In genomic region chr14:101174522-101174838, GRCh38 we compare ENCODE assay signal across 16 cellular contexts.
A peak's percentile ranks its signal among the peaks of the same experiment; 100 is the strongest.
DNase-seq lines count a peak whose midpoint lies in the region; ATAC-seq and TF ChIP-seq lines count a peak whose summit lies in the region.
"Had no signal": no experiment of that assay in that cellular context is flagged by ENCODE, and none has a peak within 500 bp of the region (broad histone marks: within the 10 kb centered on the region; RNA-seq: fewer than 3 reads in every experiment).

No MANE protein-coding gene starts in this region.

- H3K27me3 ChIP-seq in lung (ENCODE audit: control insufficient read depth, insufficient read depth) = no peaks in the 10 kb centered on the region

- TF ChIP-seq CTCF in lung (IDR thresholded peaks at IDR 0.05; ENCODE audit: control extremely low read depth, extremely low read depth) = no peak

- no peak overlapping the region for H3K4me3 ChIP-seq in lung
- H3K4me3 ChIP-seq: psoas muscle had no signal

- 75 to 90% methylated on average over 9 to 12 of the region's 12 CpGs for WGBS in lung, 2 donors

- H3K36me3 ChIP-seq in lung (ENCODE audit: control insufficient read depth in 2 of 2, insufficient read depth in 2 of 2, low read length in 2 of 2) = no peaks in the 10 kb centered on the region

- no peaks in the 10 kb centered on the region for H3K4me1 ChIP-seq in lung (ENCODE audit: control insufficient read depth in 2 of 2, insufficient read depth in 2 of 2, low read length in 2 of 2)
- H3K4me1 ChIP-seq: Caco-2, psoas muscle had no signal

- in situ Hi-C loops in G401 (cut with HindIII; ENCODE audit: low sequenced_read_pairs) = no loop called here

- ATAC-seq in lung (ENCODE audit: insufficient read depth, low FRiP score) = peak; percentile 16
- ATAC-seq in HG03139 (IDR thresholded peaks at IDR 0.05; ENCODE audit: unreplicated experiment) = no peak
- ATAC-seq in GM18502 (IDR thresholded peaks at IDR 0.05; ENCODE audit: poor library complexity, unreplicated experiment) = no peak
- ATAC-seq: psoas muscle, Right ventricle myocardium inferior, WTC11 had no signal

- H3K27ac ChIP-seq in lung (ENCODE audit: low read depth in 1 of 2, low read length in 1 of 2) = no peak overlapping the region
- H3K27ac ChIP-seq: psoas muscle had no signal

- peak; percentile 39 for DNase-seq in G401 (ENCODE audit: low spot score)
- peak; percentile 85 for DNase-seq in NCI-H1105 (lab: John Stamatoyannopoulos, UW)
- peak; percentile 81 for DNase-seq in NCI-H69 (lab: John Stamatoyannopoulos, UW)
- DNase-seq in lung (ENCODE audit: low spot score) = no peak
- DNase-seq in NCI-H446 treated with DMSO at 0.1 percent for 48 hours (lab: John Stamatoyannopoulos, UW) = no peak
- DNase-seq in NOMO-1 treated with dmso at 0.1 percent for 144 hours (lab: John Stamatoyannopoulos, UW; ENCODE audit: unreplicated experiment) = no peak
- DNase-seq: activated CD8-positive, alpha-beta memory T cell treated with anti-CD3 and anti-CD28 coated beads for 24 hours; activated naive CD8-positive, alpha-beta T cell treated with anti-CD3 and anti-CD28 coated beads for 36 hours; Caco-2; NCI-H1930; psoas muscle; T-helper 2 cell had no signal

- peaks cover 2 to 3% of the 10 kb centered on the region in 2 donors for H3K9me3 ChIP-seq in lung (ENCODE audit: control insufficient read depth in 2 of 2, insufficient read depth in 1 of 2, low read length in 1 of 2)
- H3K9me3 ChIP-seq: Caco-2, psoas muscle had no signal

Comparison
In these comparisons a context has a peak if more than half of its experiments do, and no peak if none do; other contexts are left out.
1. DNase-seq: peak in G401 (single experiment), NCI-H1105 (single experiment) and NCI-H69 (single experiment); none in lung (single experiment), NCI-H446 treated with DMSO at 0.1 percent for 48 hours (single experiment) and NOMO-1 treated with dmso at 0.1 percent for 144 hours (single experiment).